8 cellular contexts compared by ENCODE assay signal in the genomic region with DNA sequence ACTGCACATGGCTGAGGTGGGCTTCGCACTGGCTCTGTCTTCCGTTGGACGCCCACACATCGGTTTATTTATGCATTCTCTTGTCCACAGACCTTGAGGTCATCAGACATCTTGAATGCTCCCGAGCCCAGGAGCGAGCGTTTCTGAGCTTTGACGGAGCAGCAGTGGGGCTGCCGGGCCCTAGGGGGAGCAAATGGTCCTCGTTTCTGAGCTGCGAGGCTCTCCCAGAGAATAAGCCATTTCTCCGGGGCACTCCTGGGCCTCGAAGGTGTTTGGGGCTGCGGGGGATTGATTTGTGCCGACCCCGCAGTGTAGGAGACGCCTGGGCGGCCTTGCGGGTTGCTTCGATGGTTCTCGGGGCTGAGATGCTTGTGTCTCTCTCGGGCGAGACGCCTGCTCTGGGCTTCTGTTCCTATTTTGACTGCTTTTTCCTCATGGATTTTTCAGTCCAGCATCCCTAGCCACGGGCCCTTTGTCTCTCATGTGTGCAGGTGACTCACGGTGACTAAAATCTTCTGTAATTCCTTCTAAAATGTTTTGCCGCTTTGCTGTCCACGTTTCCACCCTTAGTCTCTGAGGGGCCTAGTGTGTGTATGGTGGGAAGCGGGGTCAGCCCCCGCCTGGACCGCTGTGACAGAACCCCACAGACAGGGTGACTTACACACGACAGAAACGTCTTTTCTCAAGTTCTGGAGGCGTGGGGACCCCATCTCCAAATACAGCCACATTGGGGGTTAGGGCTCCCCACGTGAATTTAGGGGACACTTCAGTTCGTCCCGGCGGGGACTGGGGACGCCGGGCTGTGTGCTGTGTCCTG.
DNase-seq lines count a peak whose midpoint lies in the region; TF ChIP-seq lines count a peak whose summit lies in the region.

No MANE protein-coding gene starts in this region.

- no peaks in the 10 kb centered on the region for H3K27me3 ChIP-seq in iPS-18a (ENCODE audit: control insufficient read depth, insufficient read depth, low read length)

- peaks cover 8% of the 10 kb centered on the region for H3K4me1 ChIP-seq in iPS-18a (ENCODE audit: control insufficient read depth, low read depth, low read length)

- in situ Hi-C loops in astrocyte of the spinal cord (cut with HindIII; ENCODE audit: low sequenced_read_pairs): no loop called here

- TF ChIP-seq CTCF in astrocyte of the spinal cord (IDR thresholded peaks at IDR 0.05; ENCODE audit: low read depth, low read length): peak; percentile 71

- H3K4me3 ChIP-seq in astrocyte of the spinal cord (ENCODE audit: low read depth, low read length): peak overlapping the region; percentile 44
- peak overlapping the region; percentile 52 for H3K4me3 ChIP-seq in iPS-18a (ENCODE audit: low read length)
- H3K4me3 ChIP-seq in skin epidermis: peak overlapping the region; percentile 16 to 49 (median 36)

- no peak overlapping the region for H3K27ac ChIP-seq in iPS-18a (ENCODE audit: low read length)
- peak overlapping the region in 17 of 21 experiments; percentile 8 to 91 (median 62) for H3K27ac ChIP-seq in skin epidermis

- no peaks in the 10 kb centered on the region for H3K9me3 ChIP-seq in iPS-18a (ENCODE audit: control insufficient read depth, low read depth, low read length)

- DNase-seq in GM04503 (ENCODE audit: low read depth): peak; percentile 27
- DNase-seq in NCI-H1105 (lab: John Stamatoyannopoulos, UW): peak; percentile 25
- DNase-seq in astrocyte of the spinal cord (ENCODE audit: low read depth, low spot score): peak; percentile 71
- DNase-seq in mesenteric fat pad (ENCODE audit: low spot score): no peak
- DNase-seq in DMS114 treated with DMSO at 0.1 percent for 48 hours (lab: John Stamatoyannopoulos, UW; ENCODE audit: unreplicated experiment): no peak
- DNase-seq in NCI-H2196 (lab: John Stamatoyannopoulos, UW; ENCODE audit: unreplicated experiment): no peak

- no peaks in the 10 kb centered on the region for H3K36me3 ChIP-seq in iPS-18a (ENCODE audit: control insufficient read depth, low read depth, low read length)

- no peak overlapping the region for H3K9ac ChIP-seq in iPS-18a (ENCODE audit: low read length)

Comparison
In these comparisons a context has a peak if more than half of its experiments do, and no peak if none do; other contexts are left out.
1. DNase-seq: peak in GM04503 (single experiment), NCI-H1105 (single experiment) and astrocyte of the spinal cord (single experiment); none in mesenteric fat pad (single experiment), DMS114 treated with DMSO at 0.1 percent for 48 hours (single experiment) and NCI-H2196 (single experiment).
2. Peak in every context shown above with its lines, with median percentiles within 50 percentile points of each other: H3K4me3 ChIP-seq.